Comparison of ENCODE assay signal across 8 cellular contexts in the genomic region with DNA sequence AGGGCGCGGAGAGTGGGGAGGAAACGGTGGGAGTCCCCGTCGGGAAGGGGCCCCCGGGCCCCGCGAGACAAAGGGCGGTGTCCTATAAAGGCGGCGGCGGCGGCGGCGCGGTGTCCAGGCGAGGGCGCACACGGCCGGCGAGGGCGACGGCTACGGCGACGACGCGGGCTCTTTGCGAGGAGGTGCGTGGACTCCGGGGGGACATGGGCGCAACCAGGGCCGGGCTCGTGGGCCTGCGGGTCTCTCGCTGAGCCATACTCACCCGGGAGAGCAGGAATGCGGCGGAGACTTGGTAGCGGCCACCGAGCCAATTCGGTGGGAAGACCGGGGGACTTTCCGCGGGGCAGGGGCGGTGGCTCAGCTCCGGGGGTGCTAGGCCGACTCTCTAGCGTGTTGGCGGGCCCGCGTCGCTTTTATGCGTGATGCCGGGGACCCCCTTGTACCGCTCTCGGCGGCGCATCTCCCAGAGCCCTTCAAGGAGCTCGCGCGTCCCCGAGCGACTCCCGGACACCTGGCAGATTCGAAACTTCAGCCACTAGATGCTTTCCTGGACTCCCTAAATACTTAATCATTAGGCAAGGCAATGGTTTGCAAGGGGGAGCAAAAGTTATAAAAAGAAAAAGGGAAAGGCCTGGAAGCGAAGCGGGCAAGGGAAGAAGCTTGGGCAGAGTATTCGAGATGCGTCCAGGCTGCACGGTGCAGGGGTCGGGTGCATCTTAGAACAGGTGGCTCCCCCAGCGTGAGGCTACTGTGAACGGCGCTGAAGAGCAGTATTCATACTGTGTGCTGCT. TPM values are rescaled to one million over a fixed set of nuclear protein-coding genes. Genes with fewer than 3 reads are reported as not detected.
DNase-seq lines count a peak whose midpoint lies in the region; ATAC-seq and TF ChIP-seq lines count a peak whose summit lies in the region.

No MANE protein-coding gene starts in this region.

- TF ChIP-seq CTCF in DOHH2 (IDR thresholded peaks at IDR 0.05; ENCODE audit: low read depth, low read length, poor library complexity, severe bottlenecking) (no peak), retinal pigment epithelial cell (conservative IDR thresholded peaks at IDR 0.05; ENCODE audit: low read depth, low read length) (no peak), OCI-LY7 (conservative IDR thresholded peaks at IDR 0.05; ENCODE audit: low read length) (no peak)

- BruUV-seq in OCI-LY7 (replicated peaks; lab: Mats Ljungman, UMichigan), result no TSS peak

- H3K36me3 ChIP-seq in DOHH2 (ENCODE audit: control insufficient read depth, low read length), result no peaks in the 10 kb centered on the region
- H3K36me3 ChIP-seq in OCI-LY7 (ENCODE audit: insufficient read depth, low read length), result no peaks in the 10 kb centered on the region

- peak overlapping the region; percentile 61 for H3K4me3 Mint-ChIP-seq in activated naive CD4-positive, alpha-beta T cell treated with anti-CD3 and anti-CD28 coated beads, Interleukin-2, amount 10 ng/mL, durations not matched to agents 7 days and 5 days

- H3K79me2 ChIP-seq in DOHH2 (ENCODE audit: control insufficient read depth, low read length) (no peaks in the 10 kb centered on the region), OCI-LY7 (ENCODE audit: insufficient read depth, low read depth, low read length) (no peaks in the 10 kb centered on the region)

- no peaks in the 10 kb centered on the region for H3F3A ChIP-seq in DOHH2 (ENCODE audit: control insufficient read depth, insufficient read depth)

- intact Hi-C loops in left ventricle myocardium superior (cut with micrococcal nuclease), result loop anchor here (5.0 kb wide), 1 partner anchor 61 kb away; no protein-coding TSS in a partner anchor
- intact Hi-C loops in OCI-LY7 (cut with micrococcal nuclease; ENCODE audit: unreplicated experiment), result no loop called here

- ATAC-seq in GM21390 (IDR thresholded peaks at IDR 0.05; ENCODE audit: unreplicated experiment) (peak; percentile 76), left ventricle myocardium superior (peak; percentile 96), GM19328 (IDR thresholded peaks at IDR 0.05; ENCODE audit: unreplicated experiment) (no peak)

- POLR2A ChIA-PET in OCI-LY7 (lab: Charles Lee), result interaction anchor here (1.1 kb wide), 1 partner anchor 12 kb away, joined by 3 read pairs; no protein-coding TSS in a partner anchor

- H3K27me3 ChIP-seq in DOHH2 (ENCODE audit: control insufficient read depth, low read length), result peaks cover 18% of the 10 kb centered on the region

- no peak overlapping the region for H2AFZ ChIP-seq in OCI-LY7 (ENCODE audit: low read length)

- H3K9me2 ChIP-seq in DOHH2 (replicated peaks; ENCODE audit: control insufficient read depth, low read length) (no peaks in the 10 kb centered on the region), OCI-LY7 (ENCODE audit: insufficient read depth, low read length) (no peaks in the 10 kb centered on the region)

- H3K4me2 ChIP-seq in DOHH2 (ENCODE audit: low read length) (peak overlapping the region; percentile 56), OCI-LY7 (ENCODE audit: low read length) (no peak overlapping the region)

- H3K9me3 ChIP-seq in DOHH2 (ENCODE audit: control insufficient read depth, insufficient read depth, low read length) (no peaks in the 10 kb centered on the region), OCI-LY7 (ENCODE audit: low read length) (no peaks in the 10 kb centered on the region)

- CTCF ChIA-PET in activated naive CD4-positive, alpha-beta T cell treated with anti-CD3 and anti-CD28 coated beads, Interleukin-2, amount 10 ng/mL, durations not matched to agents 7 days and 5 days (lab: Charles Lee), result interaction anchor here (1.2 kb wide), 1 partner anchor 62 kb away, joined by 3 read pairs; no protein-coding TSS in a partner anchor
- CTCF ChIA-PET in OCI-LY7 (lab: Charles Lee; ENCODE audit: unreplicated experiment), result no interaction called here

- no peak overlapping the region for H3K27ac Mint-ChIP-seq in activated naive CD4-positive, alpha-beta T cell treated with anti-CD3 and anti-CD28 coated beads, Interleukin-2, amount 10 ng/mL, durations not matched to agents 7 days and 5 days

- DNase-seq in LoVo (ENCODE audit: low spot score) (peak; percentile 59), left ventricle myocardium superior (peak; percentile 70), retinal pigment epithelial cell (ENCODE audit: low read depth) (no peak), OCI-LY7 (ENCODE audit: low spot score) (no peak)
- no peak for DNase-seq in activated naive CD4-positive, alpha-beta T cell treated with anti-CD3 and anti-CD28 coated beads, Interleukin-2, amount 10 ng/mL, durations not matched to agents 7 days and 5 days

- H3K27ac ChIP-seq in DOHH2 (ENCODE audit: low read depth, low read length), result no peak overlapping the region
- H3K27ac ChIP-seq in OCI-LY7 (ENCODE audit: low read depth, low read length, poor library complexity, severe bottlenecking), result no peak overlapping the region

- H3K4me3 ChIP-seq in DOHH2 (ENCODE audit: low read length), result peak overlapping the region; percentile 60
- peak overlapping the region; percentile 50 for H3K4me3 ChIP-seq in retinal pigment epithelial cell (ENCODE audit: low read length)
- H3K4me3 ChIP-seq in OCI-LY7 (ENCODE audit: low read depth, low read length, poor library complexity, severe bottlenecking), result no peak overlapping the region

- H3K27me3 Mint-ChIP-seq in activated naive CD4-positive, alpha-beta T cell treated with anti-CD3 and anti-CD28 coated beads, Interleukin-2, amount 10 ng/mL, durations not matched to agents 7 days and 5 days, result peaks cover 37% of the 10 kb centered on the region

- H3K36me3 Mint-ChIP-seq in activated naive CD4-positive, alpha-beta T cell treated with anti-CD3 and anti-CD28 coated beads, Interleukin-2, amount 10 ng/mL, durations not matched to agents 7 days and 5 days, result no peaks in the 10 kb centered on the region

- H3K4me1 Mint-ChIP-seq in activated naive CD4-positive, alpha-beta T cell treated with anti-CD3 and anti-CD28 coated beads, Interleukin-2, amount 10 ng/mL, durations not matched to agents 7 days and 5 days, result peaks cover 8% of the 10 kb centered on the region

- H3K9me3 Mint-ChIP-seq in activated naive CD4-positive, alpha-beta T cell treated with anti-CD3 and anti-CD28 coated beads, Interleukin-2, amount 10 ng/mL, durations not matched to agents 7 days and 5 days, result no peaks in the 10 kb centered on the region

- H4K20me1 ChIP-seq in DOHH2 (ENCODE audit: control insufficient read depth, insufficient read depth, low read depth, low read length) (no peaks in the 10 kb centered on the region), OCI-LY7 (ENCODE audit: insufficient read depth, low read length) (no peaks in the 10 kb centered on the region)

- H3K4me1 ChIP-seq in DOHH2 (ENCODE audit: control insufficient read depth, low read length) (peaks cover 14% of the 10 kb centered on the region), OCI-LY7 (ENCODE audit: insufficient read depth, low read length, poor library complexity, severe bottlenecking) (no peaks in the 10 kb centered on the region)

RNA-seq across cellular contexts. Expression of a gene that starts 5.9 kb away (rescaled TPM):
- total RNA-seq in left ventricle myocardium superior (not detected), OCI-LY7 (2022) (not detected in 2 replicates)
- not detected in 2 replicates for total RNA-seq in OCI-LY7 (2014; rRNA removed; shearing (Covaris generic))

RNA-seq across cellular contexts. Expression of a gene that starts 38.0 kb away (rescaled TPM):
- total RNA-seq in left ventricle myocardium superior, result 62.9 TPM
- total RNA-seq in OCI-LY7 (2014; rRNA removed; shearing (Covaris generic)), result 11.9 and 15.9 TPM in 2 replicates
- total RNA-seq in OCI-LY7 (2022), result 22.5 and 23.1 TPM in 2 replicates

Comparison
In these comparisons a context has a peak if more than half of its experiments do, and no peak if none do; other contexts are left out.
1. DNase-seq: peak in LoVo (single experiment) and left ventricle myocardium superior (single experiment); none in activated naive CD4-positive, alpha-beta T cell treated with anti-CD3 and anti-CD28 coated beads, Interleukin-2, amount 10 ng/mL, durations not matched to agents 7 days and 5 days (single experiment), retinal pigment epithelial cell (single experiment) and OCI-LY7 (single experiment).